1 cellular context compared by ENCODE assay signal in the genomic region with DNA sequence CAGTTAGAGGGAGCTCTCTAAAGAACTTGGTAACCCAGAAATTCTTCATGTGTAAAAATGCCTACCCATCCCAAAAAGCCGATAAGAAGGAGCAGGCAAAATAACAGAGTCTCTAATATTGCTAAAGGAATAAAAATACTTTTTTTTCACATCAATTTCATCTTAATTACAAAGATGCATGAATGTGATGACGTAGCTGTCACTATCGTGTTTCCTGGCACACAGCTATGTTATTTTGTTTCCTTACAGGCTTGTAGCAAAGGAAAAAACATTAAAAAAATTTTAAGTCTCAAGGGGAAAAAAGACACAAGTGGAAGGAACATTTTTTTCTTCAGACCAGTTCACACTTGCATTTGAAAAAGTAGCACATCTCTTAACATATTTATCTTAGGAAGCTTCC.
TF ChIP-seq lines count a peak whose summit lies in the region.

No MANE protein-coding gene starts in this region.

TF ChIP-seq in WTC11, 78 proteins besides CTCF, POLR2A, EP300 and RAD21 (continued from another document):
- TF ChIP-seq NFYB (CRISPR knock-in tag; conservative IDR thresholded peaks at IDR 0.05; ENCODE audit: low read depth): no peak
- no peak for TF ChIP-seq CREM (CRISPR knock-in tag; IDR thresholded peaks at IDR 0.05)
- no peak for TF ChIP-seq FOXP1 (CRISPR knock-in tag; IDR thresholded peaks at IDR 0.05; ENCODE audit: borderline replicate concordance)
- no peak for TF ChIP-seq ZNF532 (CRISPR knock-in tag; IDR thresholded peaks at IDR 0.05; ENCODE audit: borderline replicate concordance)
- no peak for TF ChIP-seq NR3C1 (CRISPR knock-in tag; conservative IDR thresholded peaks at IDR 0.05; ENCODE audit: low read depth)
- no peak for TF ChIP-seq JUN (CRISPR knock-in tag; IDR thresholded peaks at IDR 0.05)
- no peak for TF ChIP-seq MXD4 (CRISPR knock-in tag; IDR thresholded peaks at IDR 0.05; ENCODE audit: borderline replicate concordance)
- TF ChIP-seq ZNF671 (CRISPR knock-in tag; IDR thresholded peaks at IDR 0.05): no peak
- TF ChIP-seq ELF4 (CRISPR knock-in tag; IDR thresholded peaks at IDR 0.05; ENCODE audit: low read depth): no peak
- TF ChIP-seq, protein P1, sequence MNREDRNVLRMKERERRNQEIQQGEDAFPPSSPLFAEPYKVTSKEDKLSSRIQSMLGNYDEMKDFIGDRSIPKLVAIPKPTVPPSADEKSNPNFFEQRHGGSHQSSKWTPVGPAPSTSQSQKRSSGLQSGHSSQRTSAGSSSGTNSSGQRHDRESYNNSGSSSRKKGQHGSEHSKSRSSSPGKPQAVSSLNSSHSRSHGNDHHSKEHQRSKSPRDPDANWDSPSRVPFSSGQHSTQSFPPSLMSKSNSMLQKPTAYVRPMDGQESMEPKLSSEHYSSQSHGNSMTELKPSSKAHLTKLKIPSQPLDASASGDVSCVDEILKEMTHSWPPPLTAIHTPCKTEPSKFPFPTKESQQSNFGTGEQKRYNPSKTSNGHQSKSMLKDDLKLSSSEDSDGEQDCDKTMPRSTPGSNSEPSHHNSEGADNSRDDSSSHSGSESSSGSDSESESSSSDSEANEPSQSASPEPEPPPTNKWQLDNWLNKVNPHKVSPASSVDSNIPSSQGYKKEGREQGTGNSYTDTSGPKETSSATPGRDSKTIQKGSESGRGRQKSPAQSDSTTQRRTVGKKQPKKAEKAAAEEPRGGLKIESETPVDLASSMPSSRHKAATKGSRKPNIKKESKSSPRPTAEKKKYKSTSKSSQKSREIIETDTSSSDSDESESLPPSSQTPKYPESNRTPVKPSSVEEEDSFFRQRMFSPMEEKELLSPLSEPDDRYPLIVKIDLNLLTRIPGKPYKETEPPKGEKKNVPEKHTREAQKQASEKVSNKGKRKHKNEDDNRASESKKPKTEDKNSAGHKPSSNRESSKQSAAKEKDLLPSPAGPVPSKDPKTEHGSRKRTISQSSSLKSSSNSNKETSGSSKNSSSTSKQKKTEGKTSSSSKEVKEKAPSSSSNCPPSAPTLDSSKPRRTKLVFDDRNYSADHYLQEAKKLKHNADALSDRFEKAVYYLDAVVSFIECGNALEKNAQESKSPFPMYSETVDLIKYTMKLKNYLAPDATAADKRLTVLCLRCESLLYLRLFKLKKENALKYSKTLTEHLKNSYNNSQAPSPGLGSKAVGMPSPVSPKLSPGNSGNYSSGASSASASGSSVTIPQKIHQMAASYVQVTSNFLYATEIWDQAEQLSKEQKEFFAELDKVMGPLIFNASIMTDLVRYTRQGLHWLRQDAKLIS (CRISPR knock-in tag; IDR thresholded peaks at IDR 0.05; ENCODE audit: borderline replicate concordance): no peak
